Comparison of ENCODE assay signal across 22 cellular contexts in the genomic region with DNA sequence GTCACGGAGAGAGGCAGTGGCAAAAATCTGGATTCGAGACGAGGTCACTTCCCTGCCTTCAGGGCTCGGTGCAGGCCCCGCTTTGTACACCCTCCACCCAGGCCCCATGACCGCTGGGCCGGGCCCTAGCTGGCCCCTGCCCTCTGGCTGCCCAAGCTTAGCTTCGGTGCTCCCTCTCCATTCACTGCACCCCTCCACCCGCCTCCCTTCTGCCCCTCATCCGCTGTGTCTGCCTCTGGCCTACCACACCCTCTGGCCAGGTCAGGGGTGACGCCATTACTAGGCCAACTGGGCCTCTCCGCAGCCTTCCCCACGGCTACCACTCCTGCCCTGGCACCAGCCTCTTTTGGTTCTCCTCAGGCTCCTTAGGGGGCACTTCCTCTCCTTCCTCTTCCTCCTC. TPM values are rescaled to one million over a fixed set of nuclear protein-coding genes. Genes with fewer than 3 reads are reported as not detected.
"Had no signal": no experiment of that assay in that cellular context is flagged by ENCODE, and none has a peak within 500 bp of the region (broad histone marks: within the 10 kb centered on the region; RNA-seq: fewer than 3 reads in every experiment).

No MANE protein-coding gene starts in this region.

- H3K4me1 ChIP-seq: ascending aorta had no signal

- H3K36me3 ChIP-seq: ascending aorta had no signal

- H3K27ac Mint-ChIP-seq: activated CD8-positive, alpha-beta T cell treated with anti-CD3 and anti-CD28 coated beads, Interleukin-2, amount 10 ng/mL, durations not matched to agents 7 days and 5 days; activated naive CD4-positive, alpha-beta T cell treated with anti-CD3 and anti-CD28 coated beads, Interleukin-2, amount 50 U/mL, for 24 hours; activated naive CD8-positive, alpha-beta T cell treated with anti-CD3 and anti-CD28 coated beads, Interleukin-2, amount 50 U/mL, for 24 hours; activated T-cell treated with anti-CD3 and anti-CD28 coated beads, Interleukin-2, amount 50 U/mL, for 24 hours; activated T-helper 1 cell treated with anti-CD3 and anti-CD28 coated beads, Interleukin-12 subunit alpha, Interleukin-12 subunit beta, Interleukin-2, Interleukin-4 antibody, amounts not matched to agents 30 ng/mL and 10 ng/mL and 1 ng/mL, durations not matched to agents 14 hours and 24 hours and 36 hours had no signal

- H3K4me3 Mint-ChIP-seq: activated CD8-positive, alpha-beta T cell treated with anti-CD3 and anti-CD28 coated beads, Interleukin-2, amount 10 ng/mL, durations not matched to agents 7 days and 5 days; activated naive CD4-positive, alpha-beta T cell treated with anti-CD3 and anti-CD28 coated beads, Interleukin-2, amount 50 U/mL, for 24 hours; activated naive CD8-positive, alpha-beta T cell treated with anti-CD3 and anti-CD28 coated beads, Interleukin-2, amount 50 U/mL, for 24 hours; activated T-cell treated with anti-CD3 and anti-CD28 coated beads, Interleukin-2, amount 50 U/mL, for 24 hours; activated T-helper 1 cell treated with anti-CD3 and anti-CD28 coated beads, Interleukin-12 subunit alpha, Interleukin-12 subunit beta, Interleukin-2, Interleukin-4 antibody, amounts not matched to agents 30 ng/mL and 10 ng/mL and 1 ng/mL, durations not matched to agents 14 hours and 24 hours and 36 hours; central memory CD8-positive, alpha-beta T cell; T-helper 1 cell treated with Interleukin-12 subunit alpha and Interleukin-12 subunit beta and Interleukin-4 antibody, amounts not matched to agents 30 μg/mL and 1 μg/mL, for 36 hours had no signal

- H3K4me1 Mint-ChIP-seq: central memory CD8-positive, alpha-beta T cell had no signal

- FAIRE-seq: bronchial epithelial cell, RCC 7860 had no signal

- H3K9me3 Mint-ChIP-seq: activated naive CD4-positive, alpha-beta T cell treated with anti-CD3 and anti-CD28 coated beads, Interleukin-2, amount 50 U/mL, for 24 hours; activated naive CD8-positive, alpha-beta T cell treated with anti-CD3 and anti-CD28 coated beads, Interleukin-2, amount 50 U/mL, for 24 hours; activated T-cell treated with anti-CD3 and anti-CD28 coated beads, Interleukin-2, amount 50 U/mL, for 24 hours; activated T-helper 1 cell treated with anti-CD3 and anti-CD28 coated beads, Interleukin-12 subunit alpha, Interleukin-12 subunit beta, Interleukin-2, Interleukin-4 antibody, amounts not matched to agents 30 ng/mL and 10 ng/mL and 1 ng/mL, durations not matched to agents 14 hours and 24 hours and 36 hours; central memory CD8-positive, alpha-beta T cell; T-helper 1 cell treated with Interleukin-12 subunit alpha and Interleukin-12 subunit beta and Interleukin-4 antibody, amounts not matched to agents 30 μg/mL and 1 μg/mL, for 36 hours had no signal

- ATAC-seq: activated naive CD8-positive, alpha-beta T cell treated with anti-CD3 and anti-CD28 coated beads, Interleukin-2, amount 50 U/mL, for 24 hours had no signal

- DNase-seq: amniotic stem cell; NCI-H1092; NCI-H2107; NCI-H510A; NCI-H526 treated with DMSO at 0.1 percent for 48 hours; NK-92 treated with Interleukin-12 subunit alpha and Interleukin-12 subunit beta, amount 100 ng/mL, for 24 hours; SHP77 treated with DMSO at 0.1 percent for 48 hours had no signal

- H3K27ac ChIP-seq: ascending aorta, body of pancreas had no signal

- H3K9me3 ChIP-seq: ascending aorta, body of pancreas had no signal

- H3K27me3 ChIP-seq: ascending aorta, body of pancreas had no signal

- H3K4me3 ChIP-seq: ascending aorta, body of pancreas had no signal

- H3K36me3 Mint-ChIP-seq: activated naive CD4-positive, alpha-beta T cell treated with anti-CD3 and anti-CD28 coated beads, Interleukin-2, amount 50 U/mL, for 24 hours had no signal

- H3K27me3 Mint-ChIP-seq: activated naive CD4-positive, alpha-beta T cell treated with anti-CD3 and anti-CD28 coated beads, Interleukin-2, amount 50 U/mL, for 24 hours; activated naive CD8-positive, alpha-beta T cell treated with anti-CD3 and anti-CD28 coated beads, Interleukin-2, amount 50 U/mL, for 24 hours; activated T-cell treated with anti-CD3 and anti-CD28 coated beads, Interleukin-2, amount 50 U/mL, for 24 hours; central memory CD8-positive, alpha-beta T cell had no signal

RNA-seq across cellular contexts. Expression of gene CD164L2, which starts 0.5 kb away (rescaled TPM):
- total RNA-seq: activated CD8-positive, alpha-beta T cell treated with anti-CD3 and anti-CD28 coated beads, Interleukin-2, amount 10 ng/mL, durations not matched to agents 7 days and 5 days; activated T-helper 1 cell treated with anti-CD3 and anti-CD28 coated beads, Interleukin-12 subunit alpha, Interleukin-12 subunit beta, Interleukin-2, Interleukin-4 antibody, amounts not matched to agents 30 ng/mL and 10 ng/mL and 1 ng/mL, durations not matched to agents 14 hours and 24 hours and 36 hours; ascending aorta; LHCN-M2; M059J; SK-MEL-5 had no signal

RNA-seq across cellular contexts. Expression of gene GPR3, which starts 8.8 kb away (rescaled TPM):
- total RNA-seq: body of pancreas, bronchial epithelial cell had no signal

RNA-seq across cellular contexts. Expression of gene FCN3, which starts 9.0 kb away (rescaled TPM):
- total RNA-seq: activated CD8-positive, alpha-beta T cell treated with anti-CD3 and anti-CD28 coated beads, Interleukin-2, amount 10 ng/mL, durations not matched to agents 7 days and 5 days; activated T-helper 1 cell treated with anti-CD3 and anti-CD28 coated beads, Interleukin-12 subunit alpha, Interleukin-12 subunit beta, Interleukin-2, Interleukin-4 antibody, amounts not matched to agents 30 ng/mL and 10 ng/mL and 1 ng/mL, durations not matched to agents 14 hours and 24 hours and 36 hours; LHCN-M2; M059J; PC-3; SK-MEL-5 had no signal

RNA-seq across cellular contexts. Expression of gene SYTL1, which starts 41.8 kb away (rescaled TPM):
- total RNA-seq: SK-MEL-5 had no signal
